8 cellular contexts compared by ENCODE assay signal in genomic region chr19:39403331-39404312, GRCh38.
DNase-seq lines count a peak whose midpoint lies in the region; ATAC-seq and TF ChIP-seq lines count a peak whose summit lies in the region.

No MANE protein-coding gene starts in this region.

- DNase-seq in GM12864 (ENCODE audit: low read depth) (no peak), HL-60 (ENCODE audit: low read depth in 1 of 2, low spot score in 1 of 2) (peak; percentile 83 to 94), SIG-M5 treated with dmso at 0.1 percent for 504 hours (lab: John Stamatoyannopoulos, UW; ENCODE audit: unreplicated experiment) (peak; percentile 92), foreskin fibroblast (peak; percentile 100)
- DNase-seq in activated gamma-delta T cell treated with anti-CD3 and anti-CD28 coated beads, Interleukin-2, amount 50 U/mL, for 16 hours (ENCODE audit: low read depth): peak; percentile 96

- H3K4me3 ChIP-seq in GM12864 (ENCODE audit: low read depth, low read length) (peak overlapping the region; percentile 51), HL-60 (replicated peaks; ENCODE audit: insufficient read depth, low read length) (peak overlapping the region; percentile 28), foreskin fibroblast (ENCODE audit: low read depth in 1 of 2, low read length in 2 of 2) (peak overlapping the region; percentile 40 to 54), neutrophil (ENCODE audit: low read depth in 1 of 2, low read length in 1 of 2) (peak overlapping the region; percentile 98 to 100), stomach smooth muscle (ENCODE audit: low read length in 2 of 2) (peak overlapping the region; percentile 47 to 72)

- ATAC-seq in GM19324 (IDR thresholded peaks at IDR 0.05; ENCODE audit: low FRiP score, unreplicated experiment): no peak

- H3K4me1 ChIP-seq in neutrophil (ENCODE audit: control insufficient read depth in 1 of 2, insufficient read depth in 1 of 2, low read depth in 1 of 2, low read length in 1 of 2) (peaks cover 62 to 70% of the 10 kb centered on the region in 2 experiments), stomach smooth muscle (ENCODE audit: control insufficient read depth, insufficient read depth, low read length) (peaks cover 46% of the 10 kb centered on the region)

- H3K27me3 ChIP-seq in HL-60 (ENCODE audit: insufficient read depth, poor library complexity, severe bottlenecking): no peaks in the 10 kb centered on the region
- H3K27me3 ChIP-seq in neutrophil: no peaks in the 10 kb centered on the region
- no peaks in the 10 kb centered on the region for H3K27me3 ChIP-seq in stomach smooth muscle (ENCODE audit: control insufficient read depth in 1 of 2, insufficient read depth in 2 of 2, low read length in 2 of 2)

- TF ChIP-seq CTCF in GM12864 (IDR thresholded peaks at IDR 0.05; ENCODE audit: low read depth, low read length, missing control alignments) (no peak), HL-60 (IDR thresholded peaks at IDR 0.05; ENCODE audit: insufficient read depth, low read length) (no peak), foreskin fibroblast (IDR thresholded peaks at IDR 0.05; ENCODE audit: low read depth, low read length) (no peak), neutrophil (IDR thresholded peaks at IDR 0.05) (peak; percentile 32)

- H3K9ac ChIP-seq in stomach smooth muscle (ENCODE audit: low read length in 2 of 2): peak overlapping the region; percentile 96 to 97

- peak overlapping the region; percentile 91 for H3K27ac ChIP-seq in HL-60 (replicated peaks)
- peak overlapping the region; percentile 100 for H3K27ac ChIP-seq in neutrophil
- H3K27ac ChIP-seq in stomach smooth muscle (ENCODE audit: low read length): peak overlapping the region; percentile 100

- peaks cover 21% of the 10 kb centered on the region for H3K36me3 ChIP-seq in neutrophil
- peaks cover 11 to 17% of the 10 kb centered on the region in 2 donors for H3K36me3 ChIP-seq in stomach smooth muscle (ENCODE audit: control insufficient read depth in 2 of 2, insufficient read depth in 2 of 2, low read length in 2 of 2)

- H3K9me3 ChIP-seq in neutrophil (no peaks in the 10 kb centered on the region), stomach smooth muscle (ENCODE audit: control insufficient read depth in 2 of 2, low read length in 2 of 2) (no peaks in the 10 kb centered on the region)

Comparison
In these comparisons a context has a peak if more than half of its experiments do, and no peak if none do; other contexts are left out.
1. H3K4me3 ChIP-seq: peak in every context shown above with its lines; median percentile 99 in neutrophil; 60 in stomach smooth muscle; 51 in GM12864; 47 in foreskin fibroblast; 28 in HL-60.